In genomic region chrX:152832520-152832919, GRCh38 we compare ENCODE assay signal across 12 cellular contexts. TPM values are rescaled to one million over a fixed set of nuclear protein-coding genes. Genes with fewer than 3 reads are reported as not detected.
DNase-seq lines count a peak whose midpoint lies in the region; ATAC-seq and TF ChIP-seq lines count a peak whose summit lies in the region.
"Had no signal": no experiment of that assay in that cellular context is flagged by ENCODE, and none has a peak within 500 bp of the region (broad histone marks: within the 10 kb centered on the region; RNA-seq: fewer than 3 reads in every experiment).

No MANE protein-coding gene starts in this region.

- no peak for TF ChIP-seq CTCF in cardiac muscle cell (IDR thresholded peaks at IDR 0.05; ENCODE audit: low read depth, low read length)
- TF ChIP-seq CTCF in activated B cell treated with CpG ODN at 0.5 μM for 24 hours (IDR thresholded peaks at IDR 0.05), result no peak
- no peak for TF ChIP-seq CTCF in fibroblast of mammary gland (conservative IDR thresholded peaks at IDR 0.05; ENCODE audit: control insufficient read depth, insufficient read depth, low read depth, low read length)

- intact Hi-C loops in left ventricle myocardium superior (cut with micrococcal nuclease), result no loop called here
- intact Hi-C loops in activated B cell treated with CpG ODN at 0.5 μM for 24 hours (cut with micrococcal nuclease), result no loop called here

- peak overlapping the region; percentile 94 for H3K27ac ChIP-seq in cardiac muscle cell
- H3K27ac ChIP-seq: C4-2B, pancreas, testis had no signal

- H3K36me3 ChIP-seq in cardiac muscle cell, result no peaks in the 10 kb centered on the region
- peaks cover 8% of the 10 kb centered on the region for H3K36me3 ChIP-seq in skeletal muscle satellite cell (ENCODE audit: insufficient read depth, low read length)
- H3K36me3 ChIP-seq: pancreas had no signal

- H3K4me2 ChIP-seq in skeletal muscle satellite cell (ENCODE audit: low read length), result peak overlapping the region; percentile 87

- POLR2A ChIA-PET in activated B cell treated with CpG ODN at 0.5 μM for 24 hours (lab: Charles Lee), result no interaction called here

- no peaks in the 10 kb centered on the region for H3K9me3 Mint-ChIP-seq in activated B cell treated with CpG ODN at 0.5 μM for 24 hours

- no peak overlapping the region for H3K4me3 ChIP-seq in cardiac muscle cell
- peak overlapping the region; percentile 2 for H3K4me3 ChIP-seq in fibroblast of mammary gland (ENCODE audit: control insufficient read depth, low read depth, low read length)
- no peak overlapping the region for H3K4me3 ChIP-seq in skeletal muscle satellite cell (ENCODE audit: low read length)
- H3K4me3 ChIP-seq: pancreas, testis had no signal

- peaks cover 22% of the 10 kb centered on the region for H3K36me3 Mint-ChIP-seq in activated B cell treated with CpG ODN at 0.5 μM for 24 hours (ENCODE audit: low read depth)

- peak overlapping the region; percentile 44 for H3K4me3 Mint-ChIP-seq in activated B cell treated with CpG ODN at 0.5 μM for 24 hours

- CTCF ChIA-PET in activated B cell treated with CpG ODN at 0.5 μM for 24 hours (lab: Charles Lee), result no interaction called here

- ATAC-seq in left ventricle myocardium superior, result no peak
- ATAC-seq in activated B cell treated with CpG ODN at 0.5 μM for 24 hours (ENCODE audit: low read depth), result no peak
- no peak for ATAC-seq in GM21723 (IDR thresholded peaks at IDR 0.05; ENCODE audit: unreplicated experiment)
- ATAC-seq in GM18520 (IDR thresholded peaks at IDR 0.05; ENCODE audit: unreplicated experiment), result no peak
- ATAC-seq: pancreas had no signal

- H3K9me3 ChIP-seq in cardiac muscle cell (ENCODE audit: low read depth) (no peaks in the 10 kb centered on the region), skeletal muscle satellite cell (replicated peaks; ENCODE audit: low read length) (no peaks in the 10 kb centered on the region)
- H3K9me3 ChIP-seq: pancreas, testis had no signal

- H3K4me1 ChIP-seq in cardiac muscle cell (ENCODE audit: low read depth) (no peaks in the 10 kb centered on the region), skeletal muscle satellite cell (ENCODE audit: control insufficient read depth, insufficient read depth, low read length) (no peaks in the 10 kb centered on the region)
- H3K4me1 ChIP-seq: pancreas, testis had no signal

- H3K27ac Mint-ChIP-seq in activated B cell treated with CpG ODN at 0.5 μM for 24 hours, result no peak overlapping the region

- H3K4me1 Mint-ChIP-seq in activated B cell treated with CpG ODN at 0.5 μM for 24 hours, result peaks cover 29% of the 10 kb centered on the region

- no peaks in the 10 kb centered on the region for H3K27me3 Mint-ChIP-seq in activated B cell treated with CpG ODN at 0.5 μM for 24 hours

- no peak overlapping the region for H3K9ac ChIP-seq in skeletal muscle satellite cell (ENCODE audit: low read depth, low read length)

- H3K27me3 ChIP-seq in cardiac muscle cell (no peaks in the 10 kb centered on the region), skeletal muscle satellite cell (ENCODE audit: control insufficient read depth, insufficient read depth, low read length) (no peaks in the 10 kb centered on the region)
- H3K27me3 ChIP-seq: pancreas, testis had no signal

- DNase-seq in cardiac muscle cell (ENCODE audit: low read depth in 1 of 2, low spot score in 1 of 2), result no peak
- no peak for DNase-seq in left ventricle myocardium superior
- no peak for DNase-seq in activated B cell treated with CpG ODN at 0.5 μM for 24 hours
- no peak for DNase-seq in fibroblast of mammary gland (ENCODE audit: low read depth)
- no peak for DNase-seq in kidney tubule cell (ENCODE audit: low spot score)
- DNase-seq: activated CD4-positive, CD25-positive, alpha-beta regulatory T cell; pancreas; testis had no signal

RNA-seq across cellular contexts. Expression of gene NSDHL, which starts 1.7 kb away (rescaled TPM):
- total RNA-seq in cardiac muscle cell (14.6 and 33.7 TPM in 2 replicates), left ventricle myocardium superior (26.7 TPM), activated B cell treated with CpG ODN at 0.5 μM for 24 hours (17.8 and 18.4 TPM in 2 replicates)
- polyA plus RNA-seq in cardiac muscle cell, result 40.6 and 69.6 TPM in 2 replicates
- total RNA-seq in skeletal muscle satellite cell (2012; rRNA removed), result 12.7 and 20.5 TPM in 2 replicates

RNA-seq across cellular contexts. Expression of gene CETN2, which starts 2.0 kb away (rescaled TPM):
- total RNA-seq in cardiac muscle cell, result 53.8 and 62.5 TPM in 2 replicates
- polyA plus RNA-seq in cardiac muscle cell, result 81.8 and 88.6 TPM in 2 replicates
- total RNA-seq in left ventricle myocardium superior, result 27.9 TPM
- 13.3 and 16.1 TPM in 2 replicates for total RNA-seq in activated B cell treated with CpG ODN at 0.5 μM for 24 hours
- 33.0 and 38.0 TPM in 2 replicates for total RNA-seq in skeletal muscle satellite cell (2012; rRNA removed)
